ENCODE assay signal across 15 cellular contexts in the genomic region with DNA sequence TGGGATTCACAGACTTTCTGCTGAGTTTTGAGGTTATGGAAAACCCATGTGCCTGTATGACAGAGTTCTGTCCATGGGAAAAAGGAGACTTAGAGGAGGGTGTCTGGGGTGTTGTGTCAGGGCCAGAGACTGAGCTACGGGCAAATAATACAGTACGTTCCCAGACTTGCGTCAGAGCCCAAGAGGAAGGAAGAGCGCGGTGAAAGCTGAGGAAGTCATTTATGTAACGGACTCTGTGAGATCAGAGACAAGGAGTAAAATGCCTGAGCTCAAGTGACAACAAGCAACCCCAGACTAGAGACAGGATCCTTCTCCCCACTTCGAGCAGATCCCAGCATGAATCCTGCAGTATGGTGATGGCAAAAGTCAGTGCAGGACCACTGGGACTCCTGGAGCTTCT.
DNase-seq lines count a peak whose midpoint lies in the region; ATAC-seq and TF ChIP-seq lines count a peak whose summit lies in the region.
"Had no signal": no experiment of that assay in that cellular context is flagged by ENCODE, and none has a peak within 500 bp of the region (broad histone marks: within the 10 kb centered on the region; RNA-seq: fewer than 3 reads in every experiment).

No MANE protein-coding gene starts in this region.

- POLR2A ChIA-PET in naive thymus-derived CD4-positive, alpha-beta T cell (lab: Charles Lee): no interaction called here

- peak overlapping the region; percentile 19 to 73 (median 58); a peak in 19 of 22 replicates for H3K9ac ChIP-seq in BLaER1 treated with 17β-estradiol and CSF1 and Interleukin-3, amounts not matched to agents 10 nM and 100 nM

- H3K4me1 Mint-ChIP-seq in naive thymus-derived CD4-positive, alpha-beta T cell: peaks cover 0 to 13% (median 0%) of the 10 kb centered on the region in 7 donors

- intact Hi-C loops in naive thymus-derived CD4-positive, alpha-beta T cell (cut with micrococcal nuclease): no loop called here

- H3K4me3 Mint-ChIP-seq in naive thymus-derived CD4-positive, alpha-beta T cell: peak overlapping the region in 1 of 10 donors; percentile 48
- H3K4me3 Mint-ChIP-seq: activated CD4-positive, alpha-beta memory T cell treated with anti-CD3 and anti-CD28 coated beads, Interleukin-2, amount 10 ng/mL, durations not matched to agents 7 days and 5 days; activated naive CD4-positive, alpha-beta T cell treated with anti-CD3 and anti-CD28 coated beads, Interleukin-2, amount 10 ng/mL, durations not matched to agents 7 days and 5 days; HFFc6; T-cell had no signal

- CTCF ChIA-PET in naive thymus-derived CD4-positive, alpha-beta T cell (lab: Charles Lee): no interaction called here

- H3K27me3 ChIP-seq in BLaER1 treated with 17β-estradiol and CSF1 and Interleukin-3, amounts not matched to agents 10 nM and 100 nM: no peaks in the 10 kb centered on the region
- no peaks in the 10 kb centered on the region for H3K27me3 ChIP-seq in naive thymus-derived CD4-positive, alpha-beta T cell (ENCODE audit: control insufficient read depth in 2 of 2, insufficient read depth in 2 of 2, low read length in 2 of 2)

- H3K27ac Mint-ChIP-seq in naive thymus-derived CD4-positive, alpha-beta T cell: no peak overlapping the region
- H3K27ac Mint-ChIP-seq: activated CD4-positive, alpha-beta memory T cell treated with anti-CD3 and anti-CD28 coated beads, Interleukin-2, amount 10 ng/mL, durations not matched to agents 7 days and 5 days; activated naive CD4-positive, alpha-beta T cell treated with anti-CD3 and anti-CD28 coated beads, Interleukin-2, amount 10 ng/mL, durations not matched to agents 7 days and 5 days; HFFc6; T-cell had no signal

- H3K9me3 Mint-ChIP-seq in naive thymus-derived CD4-positive, alpha-beta T cell: peaks cover 0 to 3% (median 0%) of the 10 kb centered on the region in 11 donors
- H3K9me3 Mint-ChIP-seq: activated CD4-positive, alpha-beta memory T cell treated with anti-CD3 and anti-CD28 coated beads, Interleukin-2, amount 10 ng/mL, durations not matched to agents 7 days and 5 days; activated naive CD4-positive, alpha-beta T cell treated with anti-CD3 and anti-CD28 coated beads, Interleukin-2, amount 10 ng/mL, durations not matched to agents 7 days and 5 days; T-cell had no signal

- peaks cover 40 to 63% (median 59%) of the 10 kb centered on the region in 10 experiments for H3K4me1 ChIP-seq in BLaER1 treated with 17β-estradiol and CSF1 and Interleukin-3, amounts not matched to agents 10 nM and 100 nM
- no peaks in the 10 kb centered on the region for H3K4me1 ChIP-seq in naive thymus-derived CD4-positive, alpha-beta T cell (ENCODE audit: control insufficient read depth in 2 of 2, insufficient read depth in 2 of 2, low read length in 2 of 2)

- no peaks in the 10 kb centered on the region for H3K36me3 ChIP-seq in BLaER1 treated with 17β-estradiol and CSF1 and Interleukin-3, amounts not matched to agents 10 nM and 100 nM
- H3K36me3 ChIP-seq in naive thymus-derived CD4-positive, alpha-beta T cell (ENCODE audit: control insufficient read depth in 2 of 3, insufficient read depth in 3 of 3, low read length in 3 of 3): no peaks in the 10 kb centered on the region

- H3K4me3 ChIP-seq in BLaER1 treated with 17β-estradiol and CSF1 and Interleukin-3, amounts not matched to agents 10 nM and 100 nM: peak overlapping the region; percentile 6 to 59 (median 43); a peak in 17 of 20 replicates
- H3K4me3 ChIP-seq in naive thymus-derived CD4-positive, alpha-beta T cell (ENCODE audit: low read length): no peak overlapping the region

- peak overlapping the region; percentile 63 to 83 (median 79) for H3K27ac ChIP-seq in BLaER1 treated with 17β-estradiol and CSF1 and Interleukin-3, amounts not matched to agents 10 nM and 100 nM
- no peak overlapping the region for H3K27ac ChIP-seq in naive thymus-derived CD4-positive, alpha-beta T cell (ENCODE audit: low read depth, low read length)

- no peaks in the 10 kb centered on the region for H4K20me1 ChIP-seq in BLaER1 treated with 17β-estradiol and CSF1 and Interleukin-3, amounts not matched to agents 10 nM and 100 nM

- DNase-seq in NOMO-1 treated with dmso at 0.1 percent for 144 hours (lab: John Stamatoyannopoulos, UW; ENCODE audit: unreplicated experiment) (peak; percentile 82), globus pallidus (ENCODE audit: low spot score) (peak; percentile 34), NCI-H146 (lab: John Stamatoyannopoulos, UW) (no peak), erythroblast (lab: John Stamatoyannopoulos, UW) (no peak)
- no peak for DNase-seq in naive thymus-derived CD4-positive, alpha-beta T cell
- DNase-seq: activated CD4-positive, alpha-beta memory T cell treated with anti-CD3 and anti-CD28 coated beads, Interleukin-2, amount 10 ng/mL, durations not matched to agents 7 days and 5 days; activated naive CD4-positive, alpha-beta T cell treated with anti-CD3 and anti-CD28 coated beads, Interleukin-2, amount 10 ng/mL, durations not matched to agents 7 days and 5 days; HFFc6; IMR-90; NCI-H2029 treated with DMSO at 0.1 percent for 48 hours; stimulated activated CD4-positive, alpha-beta T cell treated with anti-CD3 and anti-CD28 coated beads, Interleukin-15, amount 100 ng/mL, for 24 hours had no signal

- H3K27me3 Mint-ChIP-seq in naive thymus-derived CD4-positive, alpha-beta T cell: peaks cover 4 to 28% (median 9%) of the 10 kb centered on the region in 5 donors
- H3K27me3 Mint-ChIP-seq: activated naive CD4-positive, alpha-beta T cell treated with anti-CD3 and anti-CD28 coated beads, Interleukin-2, amount 10 ng/mL, durations not matched to agents 7 days and 5 days had no signal

- H3K4me2 ChIP-seq in BLaER1 treated with 17β-estradiol and CSF1 and Interleukin-3, amounts not matched to agents 10 nM and 100 nM: peak overlapping the region; percentile 69 to 92 (median 86)

- H3K9me3 ChIP-seq in BLaER1 treated with 17β-estradiol and CSF1 and Interleukin-3, amounts not matched to agents 10 nM and 100 nM (replicated peaks in 1 of 11): peaks cover 0 to 20% (median 14%) of the 10 kb centered on the region in 11 experiments; a peak in 13 of 22 replicates
- H3K9me3 ChIP-seq in naive thymus-derived CD4-positive, alpha-beta T cell (ENCODE audit: control insufficient read depth in 2 of 3, low read length in 3 of 3): no peaks in the 10 kb centered on the region

- no peak for TF ChIP-seq POLR2A in erythroblast (IDR thresholded peaks at IDR 0.05; ENCODE audit: low read length)

- peaks cover 0 to 5% (median 0%) of the 10 kb centered on the region in 5 donors for H3K36me3 Mint-ChIP-seq in naive thymus-derived CD4-positive, alpha-beta T cell
- H3K36me3 Mint-ChIP-seq: activated naive CD4-positive, alpha-beta T cell treated with anti-CD3 and anti-CD28 coated beads, Interleukin-2, amount 10 ng/mL, durations not matched to agents 7 days and 5 days; T-cell had no signal

- ATAC-seq in naive thymus-derived CD4-positive, alpha-beta T cell: peak; percentile 80
- no peak for ATAC-seq in GM18511 (IDR thresholded peaks at IDR 0.05; ENCODE audit: unreplicated experiment)
- ATAC-seq in GM21723 (IDR thresholded peaks at IDR 0.05; ENCODE audit: unreplicated experiment): no peak
- ATAC-seq: T-cell had no signal

Comparison
In these comparisons a context has a peak if more than half of its experiments do, and no peak if none do; other contexts are left out.
1. DNase-seq: peak in NOMO-1 treated with dmso at 0.1 percent for 144 hours (single experiment) and globus pallidus (single experiment); none in naive thymus-derived CD4-positive, alpha-beta T cell (0 of 9), NCI-H146 (single experiment) and erythroblast (0 of 2).